ENCODE assay signal across 22 cellular contexts in genomic region chr10:121792198-121792597, GRCh38.
DNase-seq lines count a peak whose midpoint lies in the region; ATAC-seq and TF ChIP-seq lines count a peak whose summit lies in the region.
"Had no signal": no experiment of that assay in that cellular context is flagged by ENCODE, and none has a peak within 500 bp of the region (broad histone marks: within the 10 kb centered on the region; RNA-seq: fewer than 3 reads in every experiment).

No MANE protein-coding gene starts in this region.

- no peak overlapping the region for H2AFZ ChIP-seq in neural progenitor cell (replicated peaks)

- POLR2A ChIA-PET in activated CD4-positive, alpha-beta T cell treated with anti-CD3 and anti-CD28 coated beads, Interleukin-2, amount 10 ng/mL, durations not matched to agents 7 days and 5 days (lab: Charles Lee) = no interaction called here

- H3K27ac ChIP-seq in epithelial cell of prostate (peak overlapping the region; percentile 14), neural progenitor cell (no peak overlapping the region)
- H3K27ac ChIP-seq: 22Rv1, sigmoid colon, thoracic aorta had no signal

- no peaks in the 10 kb centered on the region for H3K79me2 ChIP-seq in neural progenitor cell (ENCODE audit: low read depth)

- CTCF ChIA-PET in activated CD4-positive, alpha-beta T cell treated with anti-CD3 and anti-CD28 coated beads, Interleukin-2, amount 10 ng/mL, durations not matched to agents 7 days and 5 days (lab: Charles Lee) = no interaction called here
- CTCF ChIA-PET in activated naive CD4-positive, alpha-beta T cell treated with anti-CD3 and anti-CD28 coated beads, Interleukin-2, amount 10 ng/mL, durations not matched to agents 7 days and 5 days (lab: Charles Lee) = no interaction called here

- H3K9ac ChIP-seq in neural progenitor cell = no peak overlapping the region

- peak overlapping the region; percentile 50 for H3K27ac Mint-ChIP-seq in activated CD4-positive, alpha-beta T cell treated with anti-CD3 and anti-CD28 coated beads, Interleukin-2, amount 10 ng/mL, durations not matched to agents 7 days and 5 days
- H3K27ac Mint-ChIP-seq in activated CD4-positive, alpha-beta T cell treated with anti-CD3 and anti-CD28 coated beads, Interleukin-2, amount 10 ng/mL, durations not matched to agents 24 days and 14 days = no peak overlapping the region
- peak overlapping the region; percentile 32 for H3K27ac Mint-ChIP-seq in T-helper 17 cell
- peak overlapping the region; percentile 28 for H3K27ac Mint-ChIP-seq in neural crest cell (ENCODE audit: unreplicated experiment)
- H3K27ac Mint-ChIP-seq in activated naive CD4-positive, alpha-beta T cell treated with anti-CD3 and anti-CD28 coated beads, Interleukin-2, amount 10 ng/mL, durations not matched to agents 7 days and 5 days = no peak overlapping the region
- H3K27ac Mint-ChIP-seq in neural progenitor cell = no peak overlapping the region
- H3K27ac Mint-ChIP-seq: activated CD8-positive, alpha-beta T cell treated with anti-CD3 and anti-CD28 coated beads for 36 hours; activated T-helper 17 cell treated with anti-CD3 and anti-CD28 coated beads, Interleukin-2, amount 50 U/mL, for 72 hours; dendritic cell treated with granulocyte-macrophage colony-stimulating factor and Interleukin-4, amounts not matched to agents 40 ng/mL and 50 ng/mL, for 4 days had no signal

- no peak overlapping the region for H3K4me3 ChIP-seq in neural progenitor cell
- H3K4me3 ChIP-seq: GM12878, mucosa of descending colon, sigmoid colon, thoracic aorta had no signal

- H3K27me3 ChIP-seq in neural progenitor cell = no peaks in the 10 kb centered on the region
- H3K27me3 ChIP-seq: sigmoid colon had no signal

- no peak for ATAC-seq in T-helper 17 cell
- ATAC-seq: activated CD8-positive, alpha-beta T cell treated with anti-CD3 and anti-CD28 coated beads for 36 hours; activated T-helper 17 cell treated with anti-CD3 and anti-CD28 coated beads, Interleukin-2, amount 50 U/mL, for 72 hours; GM12878; mucosa of descending colon had no signal

- H3K36me3 ChIP-seq in neural progenitor cell = no peaks in the 10 kb centered on the region
- H3K36me3 ChIP-seq: thoracic aorta had no signal

- TF ChIP-seq CTCF in neural crest cell (conservative IDR thresholded peaks at IDR 0.05) (no peak), neural progenitor cell (IDR thresholded peaks at IDR 0.05) (no peak)

- H3K4me3 Mint-ChIP-seq in activated CD4-positive, alpha-beta T cell treated with anti-CD3 and anti-CD28 coated beads, Interleukin-2, amount 10 ng/mL, durations not matched to agents 7 days and 5 days = no peak overlapping the region
- H3K4me3 Mint-ChIP-seq in activated CD4-positive, alpha-beta T cell treated with anti-CD3 and anti-CD28 coated beads, Interleukin-2, amount 10 ng/mL, durations not matched to agents 24 days and 14 days = no peak overlapping the region
- no peak overlapping the region for H3K4me3 Mint-ChIP-seq in T-helper 17 cell
- H3K4me3 Mint-ChIP-seq in neural crest cell = no peak overlapping the region
- H3K4me3 Mint-ChIP-seq in activated naive CD4-positive, alpha-beta T cell treated with anti-CD3 and anti-CD28 coated beads, Interleukin-2, amount 10 ng/mL, durations not matched to agents 7 days and 5 days = no peak overlapping the region
- no peak overlapping the region for H3K4me3 Mint-ChIP-seq in neural progenitor cell
- H3K4me3 Mint-ChIP-seq: activated CD8-positive, alpha-beta T cell treated with anti-CD3 and anti-CD28 coated beads for 36 hours; activated T-helper 17 cell treated with anti-CD3 and anti-CD28 coated beads, Interleukin-2, amount 50 U/mL, for 72 hours; CD14-positive monocyte; dendritic cell treated with granulocyte-macrophage colony-stimulating factor and Interleukin-4, amounts not matched to agents 40 ng/mL and 50 ng/mL, for 4 days had no signal

- no peaks in the 10 kb centered on the region for H4K20me1 ChIP-seq in neural progenitor cell (ENCODE audit: low read depth)

- peaks cover 9% of the 10 kb centered on the region for H3K36me3 Mint-ChIP-seq in activated CD4-positive, alpha-beta T cell treated with anti-CD3 and anti-CD28 coated beads, Interleukin-2, amount 10 ng/mL, durations not matched to agents 7 days and 5 days (ENCODE audit: low read depth)
- H3K36me3 Mint-ChIP-seq in activated CD4-positive, alpha-beta T cell treated with anti-CD3 and anti-CD28 coated beads, Interleukin-2, amount 10 ng/mL, durations not matched to agents 24 days and 14 days (ENCODE audit: low read depth) = no peaks in the 10 kb centered on the region
- H3K36me3 Mint-ChIP-seq in T-helper 17 cell (ENCODE audit: low read depth) (peaks cover 6% of the 10 kb centered on the region), neural crest cell (ENCODE audit: low read depth) (no peaks in the 10 kb centered on the region), neural progenitor cell (peaks cover 12% of the 10 kb centered on the region)
- H3K36me3 Mint-ChIP-seq in activated naive CD4-positive, alpha-beta T cell treated with anti-CD3 and anti-CD28 coated beads, Interleukin-2, amount 10 ng/mL, durations not matched to agents 7 days and 5 days = peaks cover 6% of the 10 kb centered on the region

- H3F3A ChIP-seq in neural progenitor cell (ENCODE audit: low read depth) = no peaks in the 10 kb centered on the region

- H3K4me2 ChIP-seq in neural progenitor cell = no peak overlapping the region

- no peak for DNase-seq in activated CD4-positive, alpha-beta T cell treated with anti-CD3 and anti-CD28 coated beads, Interleukin-2, amount 10 ng/mL, durations not matched to agents 7 days and 5 days
- DNase-seq in activated CD4-positive, alpha-beta T cell treated with anti-CD3 and anti-CD28 coated beads, Interleukin-2, amount 10 ng/mL, durations not matched to agents 24 days and 14 days = no peak
- DNase-seq in T-helper 17 cell (no peak), epithelial cell of prostate (ENCODE audit: low read depth, low spot score) (no peak), neural crest cell (ENCODE audit: low read depth, low spot score) (no peak), amniotic stem cell (lab: John Stamatoyannopoulos, UW) (no peak), neural progenitor cell (ENCODE audit: low spot score) (no peak)
- DNase-seq in activated naive CD4-positive, alpha-beta T cell treated with anti-CD3 and anti-CD28 coated beads, Interleukin-2, amount 10 ng/mL, durations not matched to agents 7 days and 5 days = no peak
- DNase-seq: activated CD8-positive, alpha-beta T cell treated with anti-CD3 and anti-CD28 coated beads for 36 hours; amygdala; mucosa of descending colon; NCI-H2029 treated with DMSO at 0.1 percent for 48 hours; NCI-H524; sigmoid colon; stimulated activated CD4-positive, alpha-beta T cell treated with anti-CD3 and anti-CD28 coated beads, Interleukin-4, amount 100 ng/mL, for 24 hours; SW 1271 had no signal

- H3K9me3 ChIP-seq in T-helper 17 cell (ENCODE audit: control insufficient read depth, low read length, poor library complexity, severe bottlenecking) (no peaks in the 10 kb centered on the region), neural progenitor cell (ENCODE audit: low read depth) (no peaks in the 10 kb centered on the region)
- H3K9me3 ChIP-seq: mucosa of descending colon, sigmoid colon, thoracic aorta had no signal

- H3K9me3 Mint-ChIP-seq in activated CD4-positive, alpha-beta T cell treated with anti-CD3 and anti-CD28 coated beads, Interleukin-2, amount 10 ng/mL, durations not matched to agents 7 days and 5 days = no peaks in the 10 kb centered on the region
- no peaks in the 10 kb centered on the region for H3K9me3 Mint-ChIP-seq in activated CD4-positive, alpha-beta T cell treated with anti-CD3 and anti-CD28 coated beads, Interleukin-2, amount 10 ng/mL, durations not matched to agents 24 days and 14 days
- H3K9me3 Mint-ChIP-seq in neural crest cell (peaks cover 3% of the 10 kb centered on the region), neural progenitor cell (no peaks in the 10 kb centered on the region)
- H3K9me3 Mint-ChIP-seq in activated naive CD4-positive, alpha-beta T cell treated with anti-CD3 and anti-CD28 coated beads, Interleukin-2, amount 10 ng/mL, durations not matched to agents 7 days and 5 days = no peaks in the 10 kb centered on the region
- H3K9me3 Mint-ChIP-seq: activated CD8-positive, alpha-beta T cell treated with anti-CD3 and anti-CD28 coated beads for 36 hours; activated T-helper 17 cell treated with anti-CD3 and anti-CD28 coated beads, Interleukin-2, amount 50 U/mL, for 72 hours; dendritic cell treated with granulocyte-macrophage colony-stimulating factor and Interleukin-4, amounts not matched to agents 40 ng/mL and 50 ng/mL, for 4 days had no signal

- H3K4me1 Mint-ChIP-seq in activated CD4-positive, alpha-beta T cell treated with anti-CD3 and anti-CD28 coated beads, Interleukin-2, amount 10 ng/mL, durations not matched to agents 7 days and 5 days = no peaks in the 10 kb centered on the region
- H3K4me1 Mint-ChIP-seq in activated CD4-positive, alpha-beta T cell treated with anti-CD3 and anti-CD28 coated beads, Interleukin-2, amount 10 ng/mL, durations not matched to agents 24 days and 14 days = no peaks in the 10 kb centered on the region
- peaks cover 6% of the 10 kb centered on the region for H3K4me1 Mint-ChIP-seq in T-helper 17 cell
- peaks cover 7% of the 10 kb centered on the region for H3K4me1 Mint-ChIP-seq in neural crest cell
- H3K4me1 Mint-ChIP-seq in activated naive CD4-positive, alpha-beta T cell treated with anti-CD3 and anti-CD28 coated beads, Interleukin-2, amount 10 ng/mL, durations not matched to agents 7 days and 5 days = no peaks in the 10 kb centered on the region
- H3K4me1 Mint-ChIP-seq in neural progenitor cell = peaks cover 39% of the 10 kb centered on the region
- H3K4me1 Mint-ChIP-seq: activated T-helper 17 cell treated with anti-CD3 and anti-CD28 coated beads, Interleukin-2, amount 50 U/mL, for 72 hours had no signal

- H3K4me1 ChIP-seq in neural progenitor cell = peaks cover 19% of the 10 kb centered on the region
- H3K4me1 ChIP-seq: sigmoid colon had no signal

- intact Hi-C loops in activated CD4-positive, alpha-beta T cell treated with anti-CD3 and anti-CD28 coated beads, Interleukin-2, amount 10 ng/mL, durations not matched to agents 24 days and 14 days (cut with micrococcal nuclease) = no loop called here

- H3K27me3 Mint-ChIP-seq in activated CD4-positive, alpha-beta T cell treated with anti-CD3 and anti-CD28 coated beads, Interleukin-2, amount 10 ng/mL, durations not matched to agents 7 days and 5 days = no peaks in the 10 kb centered on the region
- H3K27me3 Mint-ChIP-seq in activated CD4-positive, alpha-beta T cell treated with anti-CD3 and anti-CD28 coated beads, Interleukin-2, amount 10 ng/mL, durations not matched to agents 24 days and 14 days = no peaks in the 10 kb centered on the region
- no peaks in the 10 kb centered on the region for H3K27me3 Mint-ChIP-seq in T-helper 17 cell
- H3K27me3 Mint-ChIP-seq in neural crest cell (ENCODE audit: low read depth) = no peaks in the 10 kb centered on the region
- no peaks in the 10 kb centered on the region for H3K27me3 Mint-ChIP-seq in activated naive CD4-positive, alpha-beta T cell treated with anti-CD3 and anti-CD28 coated beads, Interleukin-2, amount 10 ng/mL, durations not matched to agents 7 days and 5 days
- peaks cover 3% of the 10 kb centered on the region for H3K27me3 Mint-ChIP-seq in neural progenitor cell (ENCODE audit: insufficient read depth, low read depth)
- H3K27me3 Mint-ChIP-seq: activated CD8-positive, alpha-beta T cell treated with anti-CD3 and anti-CD28 coated beads for 36 hours; activated T-helper 17 cell treated with anti-CD3 and anti-CD28 coated beads, Interleukin-2, amount 50 U/mL, for 72 hours; dendritic cell treated with granulocyte-macrophage colony-stimulating factor and Interleukin-4, amounts not matched to agents 40 ng/mL and 50 ng/mL, for 4 days had no signal

Comparison
In these comparisons a context has a peak if more than half of its experiments do, and no peak if none do; other contexts are left out.
1. H3K27ac Mint-ChIP-seq: peak in activated CD4-positive, alpha-beta T cell treated with anti-CD3 and anti-CD28 coated beads, Interleukin-2, amount 10 ng/mL, durations not matched to agents 7 days and 5 days (single experiment), T-helper 17 cell (single experiment) and neural crest cell (single experiment); none in activated CD4-positive, alpha-beta T cell treated with anti-CD3 and anti-CD28 coated beads, Interleukin-2, amount 10 ng/mL, durations not matched to agents 24 days and 14 days (single experiment), activated naive CD4-positive, alpha-beta T cell treated with anti-CD3 and anti-CD28 coated beads, Interleukin-2, amount 10 ng/mL, durations not matched to agents 7 days and 5 days (single experiment) and neural progenitor cell (single experiment).